ENCODE assay signal across 1 cellular context in the genomic region with DNA sequence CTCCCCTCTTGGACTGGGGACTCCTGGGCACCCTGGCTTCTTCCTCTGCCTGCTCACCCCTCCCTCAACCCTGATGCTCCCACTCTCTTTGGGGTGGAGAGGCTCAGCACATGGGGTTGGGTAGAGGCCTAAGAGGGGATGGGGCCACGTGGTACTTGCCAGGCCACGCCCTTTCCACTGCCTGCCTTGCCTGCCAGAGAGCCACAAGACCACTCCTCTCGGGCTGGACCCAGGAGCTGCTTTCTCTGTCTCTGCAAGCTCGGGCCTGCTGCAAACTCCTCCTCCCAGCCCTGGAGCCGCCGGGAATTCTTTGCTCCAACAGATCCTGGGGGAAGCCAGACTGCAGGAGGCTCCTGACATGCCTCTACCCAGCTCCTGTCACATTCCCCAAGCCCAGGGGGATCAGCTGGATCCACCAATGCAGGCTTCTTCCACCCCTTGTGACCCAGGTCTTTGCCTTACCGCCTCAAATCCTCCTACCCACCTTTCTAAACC.
TF ChIP-seq lines count a peak whose summit lies in the region.

No MANE protein-coding gene starts in this region.

TF ChIP-seq in GM12878, 131 proteins besides CTCF, POLR2A, EP300 and RAD21:
- TF ChIP-seq SREBF2 (IDR thresholded peaks at IDR 0.05; ENCODE audit: low read length), result no peak
- TF ChIP-seq, protein P1, sequence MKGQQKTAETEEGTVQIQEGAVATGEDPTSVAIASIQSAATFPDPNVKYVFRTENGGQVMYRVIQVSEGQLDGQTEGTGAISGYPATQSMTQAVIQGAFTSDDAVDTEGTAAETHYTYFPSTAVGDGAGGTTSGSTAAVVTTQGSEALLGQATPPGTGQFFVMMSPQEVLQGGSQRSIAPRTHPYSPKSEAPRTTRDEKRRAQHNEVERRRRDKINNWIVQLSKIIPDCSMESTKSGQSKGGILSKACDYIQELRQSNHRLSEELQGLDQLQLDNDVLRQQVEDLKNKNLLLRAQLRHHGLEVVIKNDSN (IDR thresholded peaks at IDR 0.05; ENCODE audit: borderline replicate concordance, extremely low read length, insufficient read depth, low read depth, low read length), result peak; percentile 50
- TF ChIP-seq, protein P2, sequence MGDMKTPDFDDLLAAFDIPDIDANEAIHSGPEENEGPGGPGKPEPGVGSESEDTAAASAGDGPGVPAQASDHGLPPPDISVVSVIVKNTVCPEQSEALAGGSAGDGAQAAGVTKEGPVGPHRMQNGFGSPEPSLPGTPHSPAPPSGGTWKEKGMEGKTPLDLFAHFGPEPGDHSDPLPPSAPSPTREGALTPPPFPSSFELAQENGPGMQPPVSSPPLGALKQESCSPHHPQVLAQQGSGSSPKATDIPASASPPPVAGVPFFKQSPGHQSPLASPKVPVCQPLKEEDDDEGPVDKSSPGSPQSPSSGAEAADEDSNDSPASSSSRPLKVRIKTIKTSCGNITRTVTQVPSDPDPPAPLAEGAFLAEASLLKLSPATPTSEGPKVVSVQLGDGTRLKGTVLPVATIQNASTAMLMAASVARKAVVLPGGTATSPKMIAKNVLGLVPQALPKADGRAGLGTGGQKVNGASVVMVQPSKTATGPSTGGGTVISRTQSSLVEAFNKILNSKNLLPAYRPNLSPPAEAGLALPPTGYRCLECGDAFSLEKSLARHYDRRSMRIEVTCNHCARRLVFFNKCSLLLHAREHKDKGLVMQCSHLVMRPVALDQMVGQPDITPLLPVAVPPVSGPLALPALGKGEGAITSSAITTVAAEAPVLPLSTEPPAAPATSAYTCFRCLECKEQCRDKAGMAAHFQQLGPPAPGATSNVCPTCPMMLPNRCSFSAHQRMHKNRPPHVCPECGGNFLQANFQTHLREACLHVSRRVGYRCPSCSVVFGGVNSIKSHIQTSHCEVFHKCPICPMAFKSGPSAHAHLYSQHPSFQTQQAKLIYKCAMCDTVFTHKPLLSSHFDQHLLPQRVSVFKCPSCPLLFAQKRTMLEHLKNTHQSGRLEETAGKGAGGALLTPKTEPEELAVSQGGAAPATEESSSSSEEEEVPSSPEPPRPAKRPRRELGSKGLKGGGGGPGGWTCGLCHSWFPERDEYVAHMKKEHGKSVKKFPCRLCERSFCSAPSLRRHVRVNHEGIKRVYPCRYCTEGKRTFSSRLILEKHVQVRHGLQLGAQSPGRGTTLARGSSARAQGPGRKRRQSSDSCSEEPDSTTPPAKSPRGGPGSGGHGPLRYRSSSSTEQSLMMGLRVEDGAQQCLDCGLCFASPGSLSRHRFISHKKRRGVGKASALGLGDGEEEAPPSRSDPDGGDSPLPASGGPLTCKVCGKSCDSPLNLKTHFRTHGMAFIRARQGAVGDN (IDR thresholded peaks at IDR 0.05), result no peak
